18 cellular contexts compared by ENCODE assay signal in genomic region chr10:28913850-28914249, GRCh38.
DNase-seq lines count a peak whose midpoint lies in the region; ATAC-seq and TF ChIP-seq lines count a peak whose summit lies in the region.
"Had no signal": no experiment of that assay in that cellular context is flagged by ENCODE, and none has a peak within 500 bp of the region (broad histone marks: within the 10 kb centered on the region; RNA-seq: fewer than 3 reads in every experiment).

No MANE protein-coding gene starts in this region.

- H3K27ac Mint-ChIP-seq in progenitor cell of endocrine pancreas (peak overlapping the region; percentile 31), T-cell (no peak overlapping the region)
- H3K27ac Mint-ChIP-seq: activated naive CD8-positive, alpha-beta T cell; activated T-helper 1 cell treated with anti-CD3 and anti-CD28 coated beads, Interleukin-12 subunit alpha, Interleukin-12 subunit beta, Interleukin-2, Interleukin-4 antibody, amounts not matched to agents 30 ng/mL and 10 ng/mL and 1 ng/mL, durations not matched to agents 14 hours and 24 hours and 36 hours; CD4-positive, CD25-positive, alpha-beta regulatory T cell; effector memory CD8-positive, alpha-beta T cell had no signal

- CTCF ChIA-PET in T-cell (lab: Charles Lee), result no interaction called here

- H3K9me3 Mint-ChIP-seq in progenitor cell of endocrine pancreas (ENCODE audit: low read depth), result no peaks in the 10 kb centered on the region
- H3K9me3 Mint-ChIP-seq in T-cell, result peaks cover 0 to 3% (median 0%) of the 10 kb centered on the region in 3 donors
- H3K9me3 Mint-ChIP-seq: activated T-helper 1 cell treated with anti-CD3 and anti-CD28 coated beads, Interleukin-12 subunit alpha, Interleukin-12 subunit beta, Interleukin-2, Interleukin-4 antibody, amounts not matched to agents 30 ng/mL and 10 ng/mL and 1 ng/mL, durations not matched to agents 14 hours and 24 hours and 36 hours; CD4-positive, CD25-positive, alpha-beta regulatory T cell; effector memory CD8-positive, alpha-beta T cell had no signal

- ATAC-seq in foreskin keratinocyte, result peak; percentile 65
- no peak for ATAC-seq in T-cell (replicated peaks in 1 of 4)
- ATAC-seq: effector memory CD8-positive, alpha-beta T cell; GM12878 had no signal

- peaks cover 24% of the 10 kb centered on the region for H3K4me1 Mint-ChIP-seq in progenitor cell of endocrine pancreas (ENCODE audit: low read depth)
- no peaks in the 10 kb centered on the region for H3K4me1 Mint-ChIP-seq in T-cell
- H3K4me1 Mint-ChIP-seq: CD4-positive, CD25-positive, alpha-beta regulatory T cell had no signal

- H3K27me3 ChIP-seq in foreskin keratinocyte, result no peaks in the 10 kb centered on the region
- H3K27me3 ChIP-seq: vagina had no signal

- no peak overlapping the region for H3K27ac ChIP-seq in foreskin keratinocyte
- H3K27ac ChIP-seq: neutrophil, vagina had no signal

- peaks cover 5% of the 10 kb centered on the region for H3K4me1 ChIP-seq in foreskin keratinocyte
- H3K4me1 ChIP-seq: vagina had no signal

- H3K27me3 Mint-ChIP-seq in progenitor cell of endocrine pancreas (no peaks in the 10 kb centered on the region), T-cell (peaks cover 2 to 3% of the 10 kb centered on the region in 2 donors)

- TF ChIP-seq CTCF in foreskin keratinocyte (conservative IDR thresholded peaks at IDR 0.05), result no peak
- no peak for TF ChIP-seq CTCF in progenitor cell of endocrine pancreas (IDR thresholded peaks at IDR 0.05; ENCODE audit: unreplicated experiment)

- POLR2A ChIA-PET in T-cell (lab: Charles Lee), result no interaction called here

- H3K4me3 Mint-ChIP-seq in progenitor cell of endocrine pancreas (ENCODE audit: low read depth) (no peak overlapping the region), T-cell (no peak overlapping the region)
- H3K4me3 Mint-ChIP-seq: activated naive CD8-positive, alpha-beta T cell; activated T-helper 1 cell treated with anti-CD3 and anti-CD28 coated beads, Interleukin-12 subunit alpha, Interleukin-12 subunit beta, Interleukin-2, Interleukin-4 antibody, amounts not matched to agents 30 ng/mL and 10 ng/mL and 1 ng/mL, durations not matched to agents 14 hours and 24 hours and 36 hours; CD4-positive, CD25-positive, alpha-beta regulatory T cell; effector memory CD8-positive, alpha-beta T cell had no signal

- DNase-seq in Daoy (ENCODE audit: low read depth) (peak; percentile 23), NCI-H146 treated with DMSO at 0.1 percent for 48 hours (lab: John Stamatoyannopoulos, UW; ENCODE audit: unreplicated experiment) (peak; percentile 65), foreskin keratinocyte (no peak), progenitor cell of endocrine pancreas (ENCODE audit: low spot score, unreplicated experiment) (no peak), OCI-M2 (lab: John Stamatoyannopoulos, UW; ENCODE audit: unreplicated experiment) (no peak), T-cell (no peak), NCI-H1694 treated with DMSO at 0.1 percent for 48 hours (lab: John Stamatoyannopoulos, UW) (no peak), occipital lobe (lab: John Stamatoyannopoulos, UW) (no peak)
- DNase-seq: CD4-positive, CD25-positive, alpha-beta regulatory T cell; effector memory CD8-positive, alpha-beta T cell; KBM-7; MV-4-11; NCI-H187 treated with DMSO at 0.1 percent for 48 hours had no signal

- H3K36me3 Mint-ChIP-seq in progenitor cell of endocrine pancreas (ENCODE audit: insufficient read depth) (no peaks in the 10 kb centered on the region), T-cell (no peaks in the 10 kb centered on the region)
- H3K36me3 Mint-ChIP-seq: activated naive CD8-positive, alpha-beta T cell; CD4-positive, CD25-positive, alpha-beta regulatory T cell had no signal

Comparison
In these comparisons a context has a peak if more than half of its experiments do, and no peak if none do; other contexts are left out.
1. DNase-seq: peak in Daoy (single experiment) and NCI-H146 treated with DMSO at 0.1 percent for 48 hours (single experiment); none in foreskin keratinocyte (0 of 2), progenitor cell of endocrine pancreas (single experiment), OCI-M2 (single experiment), T-cell (0 of 34), NCI-H1694 treated with DMSO at 0.1 percent for 48 hours (single experiment) and occipital lobe (single experiment).